ENCODE assay signal across 1 cellular context in genomic region chr2:46545015-46545839, GRCh38.
TF ChIP-seq lines count a peak whose summit lies in the region.

No MANE protein-coding gene starts in this region.

TF ChIP-seq in K562, 482 proteins besides CTCF, POLR2A, EP300 and RAD21:
- peak; percentile 80 for TF ChIP-seq HMBOX1 (IDR thresholded peaks at IDR 0.05)
- TF ChIP-seq CTBP1 (IDR thresholded peaks at IDR 0.05; ENCODE audit: borderline replicate concordance) = no peak
- TF ChIP-seq MNT (conservative IDR thresholded peaks at IDR 0.05) = no peak
- peak; percentile 54 for TF ChIP-seq ARID1B (IDR thresholded peaks at IDR 0.05)
- peak; percentile 83 for TF ChIP-seq RBM25 (IDR thresholded peaks at IDR 0.05; ENCODE audit: low read depth, low read length, severe bottlenecking)
- peak; percentile 76 for TF ChIP-seq ZFP36 (IDR thresholded peaks at IDR 0.05; ENCODE audit: low read depth, low read length, partially characterized antibody)
- no peak for TF ChIP-seq CTCFL (IDR thresholded peaks at IDR 0.05; ENCODE audit: borderline replicate concordance, insufficient read depth, low read depth, low read length, poor library complexity, severe bottlenecking)
- TF ChIP-seq HDAC2 (IDR thresholded peaks at IDR 0.05) = peak; percentile 19; the same call in 1 of the 2 replicates
- no peak for TF ChIP-seq PHB2 (IDR thresholded peaks at IDR 0.05; ENCODE audit: low read depth)
- TF ChIP-seq NKRF (IDR thresholded peaks at IDR 0.05; ENCODE audit: borderline replicate concordance) = no peak
- TF ChIP-seq KDM1A (IDR thresholded peaks at IDR 0.05) = peak in 1 of 2 experiments; percentile 48; a peak in 2 of 4 replicates
- peak; percentile 10; the same call in 1 of the 2 replicates for TF ChIP-seq JUND (IDR thresholded peaks at IDR 0.05; ENCODE audit: borderline replicate concordance, low read depth, low read length)
- no peak; the same call in 2 of the 3 replicates for TF ChIP-seq JUND (tag; IDR thresholded peaks at IDR 0.05; ENCODE audit: borderline replicate concordance, low read depth, low read length)
- TF ChIP-seq TEAD1 (CRISPR knock-in tag; IDR thresholded peaks at IDR 0.05) = 0 out of 4 replicates have a peak, but pooled peaks of 1 of the 2 experiments have one; percentile 5
- TF ChIP-seq BCOR (IDR thresholded peaks at IDR 0.05) = peak; percentile 76; the same call in 1 of the 2 replicates
- no peak for TF ChIP-seq FUS (optimal IDR thresholded peaks at IDR 0.05; ENCODE audit: low read depth, low read length)
- no peak for TF ChIP-seq STAG1 (CRISPR knock-in tag; IDR thresholded peaks at IDR 0.05; ENCODE audit: borderline replicate concordance)
- TF ChIP-seq ZKSCAN1 (IDR thresholded peaks at IDR 0.05; ENCODE audit: low read depth, low read length) = 0 out of 2 replicates have a peak, but pooled peaks have one; percentile 7
- TF ChIP-seq SMARCE1 (IDR thresholded peaks at IDR 0.05) = peak; percentile 61; the same call in 1 of the 2 replicates
- TF ChIP-seq SAFB (IDR thresholded peaks at IDR 0.05; ENCODE audit: borderline replicate concordance, low read depth, low read length) = no peak
- TF ChIP-seq GABPA (tag; conservative IDR thresholded peaks at IDR 0.05; ENCODE audit: low read depth) = peak; percentile 53; the same call in 1 of the 2 replicates
- no peak for TF ChIP-seq RB1 (IDR thresholded peaks at IDR 0.05; ENCODE audit: low read depth)
- peak in 1 of 2 experiments; percentile 36; a peak in 1 of 4 replicates for TF ChIP-seq RCOR1 (IDR thresholded peaks at IDR 0.05; ENCODE audit: borderline replicate concordance in 1 of 2, low read depth in 2 of 2, low read length in 2 of 2)
- no peak for TF ChIP-seq SMAD3 (CRISPR knock-in tag; conservative IDR thresholded peaks at IDR 0.05)
- TF ChIP-seq CUX1 (CRISPR knock-in tag; IDR thresholded peaks at IDR 0.05) = 0 out of 2 replicates have a peak, but pooled peaks have one; percentile 53
- peak; percentile 31; the same call in 1 of the 2 replicates for TF ChIP-seq CEBPB (tag; IDR thresholded peaks at IDR 0.05)
- 0 out of 2 replicates have a peak, but pooled peaks have one; percentile 20 for TF ChIP-seq SMARCA5 (IDR thresholded peaks at IDR 0.05)
- TF ChIP-seq ESRRA (IDR thresholded peaks at IDR 0.05; ENCODE audit: borderline replicate concordance, low read depth) = peak; percentile 47; the same call in 1 of the 2 replicates
- TF ChIP-seq DPF2 (IDR thresholded peaks at IDR 0.05) = peak; percentile 54
- TF ChIP-seq POLR2AphosphoS5 (IDR thresholded peaks at IDR 0.05; ENCODE audit: control insufficient read depth, insufficient read depth, low read depth, low read length) = no peak
- peak; percentile 9; the same call in 1 of the 2 replicates for TF ChIP-seq CREM (IDR thresholded peaks at IDR 0.05; ENCODE audit: low read depth)
- TF ChIP-seq NR2C2 (CRISPR knock-in tag; IDR thresholded peaks at IDR 0.05) = no peak
- TF ChIP-seq NR2C2 (tag; IDR thresholded peaks at IDR 0.05) = peak; percentile 47; the same call in 1 of the 2 replicates
